Comparison of ENCODE assay signal across 13 cellular contexts in genomic region chr5:80034559-80034958, GRCh38. TPM values are rescaled to one million over a fixed set of nuclear protein-coding genes. Genes with fewer than 3 reads are reported as not detected.
DNase-seq lines count a peak whose midpoint lies in the region; ATAC-seq and TF ChIP-seq lines count a peak whose summit lies in the region.
"Had no signal": no experiment of that assay in that cellular context is flagged by ENCODE, and none has a peak within 500 bp of the region (broad histone marks: within the 10 kb centered on the region; RNA-seq: fewer than 3 reads in every experiment).

No MANE protein-coding gene starts in this region.

- H3K4me1 ChIP-seq in right cardiac atrium (ENCODE audit: control insufficient read depth, insufficient read depth, low read length), result no peaks in the 10 kb centered on the region
- peaks cover 0 to 11% of the 10 kb centered on the region in 2 donors for H3K4me1 ChIP-seq in naive thymus-derived CD4-positive, alpha-beta T cell (ENCODE audit: control insufficient read depth in 2 of 2, insufficient read depth in 2 of 2, low read length in 2 of 2)
- H3K4me1 ChIP-seq: BLaER1, lower lobe of right lung had no signal

- H3K27me3 ChIP-seq in right cardiac atrium (ENCODE audit: control insufficient read depth, insufficient read depth), result no peaks in the 10 kb centered on the region
- peaks cover 0 to 17% of the 10 kb centered on the region in 2 donors for H3K27me3 ChIP-seq in naive thymus-derived CD4-positive, alpha-beta T cell (ENCODE audit: control insufficient read depth in 2 of 2, insufficient read depth in 2 of 2, low read length in 2 of 2)
- H3K27me3 ChIP-seq: BLaER1 had no signal

- 34% methylated on average over 8 of the region's 8 CpGs for WGBS in right cardiac atrium

- TF ChIP-seq CTCF in chondrocyte (IDR thresholded peaks at IDR 0.05), result no peak

- peak overlapping the region; percentile 62 for H3K4me3 Mint-ChIP-seq in chondrocyte (ENCODE audit: unreplicated experiment)
- peak overlapping the region; percentile 51 to 81 (median 68) for H3K4me3 Mint-ChIP-seq in naive thymus-derived CD4-positive, alpha-beta T cell
- no peak overlapping the region for H3K4me3 Mint-ChIP-seq in stimulated activated memory B cell treated with anti-CD40 and anti-IgM and Interleukin-4, amounts not matched to agents 10 μg/mL and 1 μg/mL and 100 μg/mL, for 72 hours
- H3K4me3 Mint-ChIP-seq in natural killer cell treated with Interleukin-12 subunit alpha and Interleukin-12 subunit beta and Interleukin-15 and Interleukin-18, amount 100 ng/mL, for 72 hours, result no peak overlapping the region

- H3K9me3 ChIP-seq in right cardiac atrium (ENCODE audit: control insufficient read depth, low read length), result no peaks in the 10 kb centered on the region
- H3K9me3 ChIP-seq in naive thymus-derived CD4-positive, alpha-beta T cell (ENCODE audit: control insufficient read depth in 2 of 3, low read length in 3 of 3), result no peaks in the 10 kb centered on the region
- H3K9me3 ChIP-seq: lower lobe of right lung had no signal

- H3K27ac Mint-ChIP-seq in chondrocyte (ENCODE audit: unreplicated experiment), result no peak overlapping the region
- H3K27ac Mint-ChIP-seq in naive thymus-derived CD4-positive, alpha-beta T cell, result no peak overlapping the region
- no peak overlapping the region for H3K27ac Mint-ChIP-seq in stimulated activated memory B cell treated with anti-CD40 and anti-IgM and Interleukin-4, amounts not matched to agents 10 μg/mL and 1 μg/mL and 100 μg/mL, for 72 hours
- H3K27ac Mint-ChIP-seq in natural killer cell treated with Interleukin-12 subunit alpha and Interleukin-12 subunit beta and Interleukin-15 and Interleukin-18, amount 100 ng/mL, for 72 hours, result no peak overlapping the region

- peaks cover 65% of the 10 kb centered on the region for H3K27me3 Mint-ChIP-seq in chondrocyte (ENCODE audit: low read depth)
- H3K27me3 Mint-ChIP-seq in naive thymus-derived CD4-positive, alpha-beta T cell, result peaks cover 50 to 66% (median 58%) of the 10 kb centered on the region in 5 donors
- H3K27me3 Mint-ChIP-seq in stimulated activated memory B cell treated with anti-CD40 and anti-IgM and Interleukin-4, amounts not matched to agents 10 μg/mL and 1 μg/mL and 100 μg/mL, for 72 hours, result peaks cover 51% of the 10 kb centered on the region
- H3K27me3 Mint-ChIP-seq in natural killer cell treated with Interleukin-12 subunit alpha and Interleukin-12 subunit beta and Interleukin-15 and Interleukin-18, amount 100 ng/mL, for 72 hours, result peaks cover 45 to 51% of the 10 kb centered on the region in 2 donors

- H3K4me1 Mint-ChIP-seq in chondrocyte (ENCODE audit: low read depth), result peaks cover 9% of the 10 kb centered on the region
- H3K4me1 Mint-ChIP-seq in naive thymus-derived CD4-positive, alpha-beta T cell, result peaks cover 0 to 27% (median 18%) of the 10 kb centered on the region in 7 donors
- peaks cover 4% of the 10 kb centered on the region for H3K4me1 Mint-ChIP-seq in stimulated activated memory B cell treated with anti-CD40 and anti-IgM and Interleukin-4, amounts not matched to agents 10 μg/mL and 1 μg/mL and 100 μg/mL, for 72 hours
- H3K4me1 Mint-ChIP-seq in natural killer cell treated with Interleukin-12 subunit alpha and Interleukin-12 subunit beta and Interleukin-15 and Interleukin-18, amount 100 ng/mL, for 72 hours (ENCODE audit: low read depth in 2 of 2), result no peaks in the 10 kb centered on the region

- intact Hi-C loops in right cardiac atrium (cut with DNase I) (no loop called here), Right ventricle myocardium inferior (cut with DNase I) (no loop called here)
- intact Hi-C loops in naive thymus-derived CD4-positive, alpha-beta T cell (cut with micrococcal nuclease), result no loop called here

- DNase-seq in right cardiac atrium (no peak), Right ventricle myocardium inferior (ENCODE audit: missing footprints) (no peak), chondrocyte (ENCODE audit: low spot score) (no peak), iPS-NIHi7 (ENCODE audit: extremely low spot score) (no peak), DMS153 treated with DMSO at 0.1 percent for 48 hours (lab: John Stamatoyannopoulos, UW; ENCODE audit: unreplicated experiment) (no peak)
- no peak for DNase-seq in naive thymus-derived CD4-positive, alpha-beta T cell
- no peak for DNase-seq in natural killer cell treated with Interleukin-12 subunit alpha and Interleukin-12 subunit beta and Interleukin-15 and Interleukin-18, amount 100 ng/mL, for 72 hours (ENCODE audit: low spot score)
- DNase-seq: foreskin melanocyte, GDM1, lower lobe of right lung, NCI-H2227 treated with DMSO at 0.1 percent for 48 hours had no signal

- peaks cover 2% of the 10 kb centered on the region for H3K9me3 Mint-ChIP-seq in chondrocyte (ENCODE audit: low read depth)
- peaks cover 0 to 1% (median 0%) of the 10 kb centered on the region in 11 donors for H3K9me3 Mint-ChIP-seq in naive thymus-derived CD4-positive, alpha-beta T cell
- H3K9me3 Mint-ChIP-seq in stimulated activated memory B cell treated with anti-CD40 and anti-IgM and Interleukin-4, amounts not matched to agents 10 μg/mL and 1 μg/mL and 100 μg/mL, for 72 hours, result no peaks in the 10 kb centered on the region
- H3K9me3 Mint-ChIP-seq in natural killer cell treated with Interleukin-12 subunit alpha and Interleukin-12 subunit beta and Interleukin-15 and Interleukin-18, amount 100 ng/mL, for 72 hours, result no peaks in the 10 kb centered on the region

- H3K36me3 Mint-ChIP-seq in chondrocyte (ENCODE audit: low read depth), result peaks cover 4% of the 10 kb centered on the region
- peaks cover 0 to 4% (median 0%) of the 10 kb centered on the region in 5 donors for H3K36me3 Mint-ChIP-seq in naive thymus-derived CD4-positive, alpha-beta T cell
- H3K36me3 Mint-ChIP-seq in stimulated activated memory B cell treated with anti-CD40 and anti-IgM and Interleukin-4, amounts not matched to agents 10 μg/mL and 1 μg/mL and 100 μg/mL, for 72 hours, result no peaks in the 10 kb centered on the region
- H3K36me3 Mint-ChIP-seq in natural killer cell treated with Interleukin-12 subunit alpha and Interleukin-12 subunit beta and Interleukin-15 and Interleukin-18, amount 100 ng/mL, for 72 hours, result no peaks in the 10 kb centered on the region

- no peak for ATAC-seq in right cardiac atrium
- no peak for ATAC-seq in Right ventricle myocardium inferior
- ATAC-seq in naive thymus-derived CD4-positive, alpha-beta T cell, result no peak
- ATAC-seq in stimulated activated memory B cell treated with anti-CD40 and anti-IgM and Interleukin-4, amounts not matched to agents 10 μg/mL and 1 μg/mL and 100 μg/mL, for 72 hours, result no peak
- no peak for ATAC-seq in natural killer cell treated with Interleukin-12 subunit alpha and Interleukin-12 subunit beta and Interleukin-15 and Interleukin-18, amount 100 ng/mL, for 72 hours

- POLR2A ChIA-PET in naive thymus-derived CD4-positive, alpha-beta T cell (lab: Charles Lee), result no interaction called here

- H3K27ac ChIP-seq in right cardiac atrium (ENCODE audit: low read length), result no peak overlapping the region
- no peak overlapping the region for H3K27ac ChIP-seq in naive thymus-derived CD4-positive, alpha-beta T cell (ENCODE audit: low read depth, low read length)
- H3K27ac ChIP-seq: BLaER1, lower lobe of right lung had no signal

- CTCF ChIA-PET in naive thymus-derived CD4-positive, alpha-beta T cell (lab: Charles Lee), result no interaction called here

- H3K36me3 ChIP-seq in naive thymus-derived CD4-positive, alpha-beta T cell (ENCODE audit: control insufficient read depth in 2 of 3, insufficient read depth in 3 of 3, low read length in 3 of 3), result no peaks in the 10 kb centered on the region
- H3K36me3 ChIP-seq: BLaER1, lower lobe of right lung had no signal

- H3K4me3 ChIP-seq in right cardiac atrium (ENCODE audit: low read length), result peak overlapping the region; percentile 49
- H3K4me3 ChIP-seq in naive thymus-derived CD4-positive, alpha-beta T cell (ENCODE audit: low read length), result no peak overlapping the region
- H3K4me3 ChIP-seq: BLaER1, lower lobe of right lung had no signal

RNA-seq across cellular contexts. Expression of gene THBS4, which starts 0.6 kb away (rescaled TPM):
- 1 to 10 TPM; 2.6 to 9.1 (median 3.9) TPM for total RNA-seq in right cardiac atrium
- polyA plus RNA-seq in right cardiac atrium, result 6.9 TPM
- 32.9 TPM for total RNA-seq in Right ventricle myocardium inferior
- 0.28 to 1.6 TPM (median 0.75 TPM) in 3 replicates for total RNA-seq in chondrocyte
- total RNA-seq in naive thymus-derived CD4-positive, alpha-beta T cell, result 1 to 10 TPM in 1 of 5 experiments, under 1 TPM in 4; 0.53 to 1.2 (median 0.65) TPM
- under 1 TPM in 1 of 2 donors, not detected in 1; 0.16 TPM for polyA plus RNA-seq in naive thymus-derived CD4-positive, alpha-beta T cell
- total RNA-seq in natural killer cell treated with Interleukin-12 subunit alpha and Interleukin-12 subunit beta and Interleukin-15 and Interleukin-18, amount 100 ng/mL, for 72 hours, result under 1 TPM in 1 of 2 donors, not detected in 1; 0.31 TPM

RNA-seq across cellular contexts. Expression of gene MTX3, which starts 43.5 kb away (rescaled TPM):
- total RNA-seq in right cardiac atrium (10 to 100 TPM; 10.4 to 13.7 (median 11.0) TPM), Right ventricle myocardium inferior (9.7 TPM), chondrocyte (11.5 to 12.8 TPM (median 12.5 TPM) in 3 replicates)
- polyA plus RNA-seq in right cardiac atrium, result 3.7 TPM
- total RNA-seq in naive thymus-derived CD4-positive, alpha-beta T cell, result 10 to 100 TPM; 12.9 to 31.0 (median 24.4) TPM
- 1 to 10 TPM; 2.1 to 2.2 TPM for polyA plus RNA-seq in naive thymus-derived CD4-positive, alpha-beta T cell
- 10 to 100 TPM; 10.3 to 18.2 TPM for total RNA-seq in natural killer cell treated with Interleukin-12 subunit alpha and Interleukin-12 subunit beta and Interleukin-15 and Interleukin-18, amount 100 ng/mL, for 72 hours

Comparison
In these comparisons a context has a peak if more than half of its experiments do, and no peak if none do; other contexts are left out.
1. H3K4me3 Mint-ChIP-seq: peak in chondrocyte (single experiment) and naive thymus-derived CD4-positive, alpha-beta T cell (10 of 10); none in stimulated activated memory B cell treated with anti-CD40 and anti-IgM and Interleukin-4, amounts not matched to agents 10 μg/mL and 1 μg/mL and 100 μg/mL, for 72 hours (single experiment) and natural killer cell treated with Interleukin-12 subunit alpha and Interleukin-12 subunit beta and Interleukin-15 and Interleukin-18, amount 100 ng/mL, for 72 hours (single experiment).